In the genomic region with DNA sequence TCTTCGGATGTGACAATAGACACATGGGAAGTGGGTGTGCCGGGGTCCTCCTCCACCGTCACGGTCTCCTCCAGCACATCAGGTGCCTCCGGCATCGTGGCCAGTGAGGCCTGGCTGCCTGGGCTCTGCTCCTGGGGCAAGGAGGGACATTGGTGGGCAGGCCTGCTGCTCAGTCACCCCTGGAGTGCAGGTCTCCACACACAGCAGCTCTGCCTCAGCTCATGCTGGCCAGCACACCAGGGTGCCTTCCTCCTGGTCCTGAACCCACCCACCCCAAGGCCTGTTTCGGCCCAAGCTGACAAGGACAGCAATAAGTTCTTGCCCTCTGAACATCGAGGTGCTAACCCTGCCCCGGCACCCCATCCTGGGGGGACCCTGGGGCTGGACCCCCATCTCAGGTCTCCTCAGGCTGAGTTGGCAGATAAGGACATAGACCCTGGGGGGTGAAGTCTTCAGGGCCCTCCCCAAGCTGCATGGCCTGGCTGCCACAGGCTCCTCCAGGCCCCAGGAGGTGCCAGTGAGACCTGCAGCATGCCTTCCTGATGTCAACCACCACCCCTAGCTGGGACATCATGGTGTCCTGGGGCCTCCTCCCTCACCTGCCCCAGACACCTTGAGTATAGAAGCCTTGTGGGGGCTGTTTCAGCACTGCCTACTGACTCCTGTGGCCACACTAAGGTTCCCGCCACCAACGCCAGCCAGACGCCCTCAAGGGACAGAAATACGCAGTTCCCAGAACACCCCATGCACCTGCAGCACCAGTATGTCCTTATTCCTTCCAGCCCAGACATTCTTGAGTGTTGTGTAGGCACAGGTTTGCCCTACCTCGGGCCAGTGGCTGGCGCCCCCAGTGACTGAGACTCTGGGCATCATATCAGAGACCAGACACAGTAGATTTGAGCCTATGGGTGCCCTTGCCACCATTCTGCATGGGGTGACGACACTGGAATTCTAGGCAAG, we compare ENCODE assay signal across 26 cellular contexts. TPM values are rescaled to one million over a fixed set of nuclear protein-coding genes. Genes with fewer than 3 reads are reported as not detected.
DNase-seq lines count a peak whose midpoint lies in the region; ATAC-seq, FAIRE-seq and TF ChIP-seq lines count a peak whose summit lies in the region.
"Had no signal": no experiment of that assay in that cellular context is flagged by ENCODE, and none has a peak within 500 bp of the region (broad histone marks: within the 10 kb centered on the region; RNA-seq: fewer than 3 reads in every experiment).

No MANE protein-coding gene starts in this region.

- in situ Hi-C loops in K562 (cut with MboI), result no loop called here

- peaks cover 2% of the 10 kb centered on the region for H3K36me3 Mint-ChIP-seq in neural crest cell (ENCODE audit: low read depth)
- H3K36me3 Mint-ChIP-seq: CD14-positive monocyte; naive thymus-derived CD8-positive, alpha-beta T cell had no signal

- no peak overlapping the region for H3K4me2 ChIP-seq in K562 (ENCODE audit: insufficient read depth, low read length)

- no peaks in the 10 kb centered on the region for H3K79me2 ChIP-seq in K562 (ENCODE audit: control insufficient read depth, insufficient read depth, low read length)

- peak overlapping the region in 1 of 2 experiments; percentile 39; a peak in 2 of 4 replicates for H3K9ac ChIP-seq in K562 (ENCODE audit: insufficient read depth in 1 of 2, low read depth in 2 of 2, low read length in 2 of 2)

- H3K4me1 ChIP-seq in HEK293 (ENCODE audit: control insufficient read depth, insufficient read depth, low read length) (peaks cover 14% of the 10 kb centered on the region), K562 (replicated peaks in 1 of 2; ENCODE audit: control insufficient read depth in 2 of 2, insufficient read depth in 2 of 2, low read length in 2 of 2) (peaks cover 11 to 80% of the 10 kb centered on the region in 2 experiments), tibial artery (peaks cover 8 to 47% (median 40%) of the 10 kb centered on the region in 4 donors)
- H3K4me1 ChIP-seq: Caco-2 had no signal

- H4K20me1 ChIP-seq in K562 (replicated peaks; ENCODE audit: control insufficient read depth, insufficient read depth, low read length), result peaks cover 54% of the 10 kb centered on the region

- no peak overlapping the region for H2AFZ ChIP-seq in K562 (ENCODE audit: low read depth, low read length)

- intact Hi-C loops in K562 (cut with micrococcal nuclease), result no loop called here
- intact Hi-C loops in tibial artery (cut with DNase I; ENCODE audit: low total_unique reads), result no loop called here

- POLR2A ChIA-PET in HEK293 (lab: Yijun Ruan, JAX) (no interaction called here), K562 (lab: Yijun Ruan, JAX) (interaction anchor here (0.6 to 5.7 kb wide), 11 partner anchors 9 to 271 kb away, joined by 3 to 56 read pairs (median 3); no protein-coding TSS in a partner anchor)

- H3K27ac Mint-ChIP-seq in neural crest cell (ENCODE audit: unreplicated experiment), result no peak overlapping the region
- H3K27ac Mint-ChIP-seq: activated naive CD8-positive, alpha-beta T cell treated with anti-CD3 and anti-CD28 coated beads, Interleukin-2, amount 50 U/mL, for 24 hours; activated T-cell treated with anti-CD3 and anti-CD28 coated beads, Interleukin-2, amount 50 U/mL, for 72 hours; CD14-positive monocyte; naive thymus-derived CD8-positive, alpha-beta T cell; T-helper 1 cell treated with Interleukin-12 subunit alpha and Interleukin-12 subunit beta and Interleukin-4 antibody, amounts not matched to agents 30 μg/mL and 1 μg/mL, for 36 hours had no signal

- no peak for ATAC-seq in K562
- ATAC-seq in HG03342 (IDR thresholded peaks at IDR 0.05; ENCODE audit: unreplicated experiment), result no peak
- ATAC-seq: activated naive CD8-positive, alpha-beta T cell treated with anti-CD3 and anti-CD28 coated beads, Interleukin-2, amount 50 U/mL, for 24 hours; activated T-cell treated with anti-CD3 and anti-CD28 coated beads, Interleukin-2, amount 50 U/mL, for 72 hours; naive thymus-derived CD8-positive, alpha-beta T cell; SK-N-SH treated with all-trans-retinoic acid at 6 μM for 48 hours had no signal

- H3K27me3 ChIP-seq in K562 (ENCODE audit: control insufficient read depth in 2 of 2, insufficient read depth in 2 of 2, low read length in 2 of 2) (no peaks in the 10 kb centered on the region), tibial artery (no peaks in the 10 kb centered on the region)
- H3K27me3 ChIP-seq: vagina had no signal

- BruUV-seq in K562 (replicated peaks; lab: Mats Ljungman, UMichigan), result no TSS peak

- no peak overlapping the region for H3K27ac ChIP-seq in HEK293 (ENCODE audit: extremely low read depth, low read depth, low read length)
- no peak overlapping the region for H3K27ac ChIP-seq in K562 (ENCODE audit: extremely low read depth, low read depth, low read length)
- peak overlapping the region; percentile 97 to 98 for H3K27ac ChIP-seq in tibial artery
- H3K27ac ChIP-seq: vagina had no signal

- TF ChIP-seq POLR2A in K562 (conservative IDR thresholded peaks at IDR 0.05), result no peak

- no peaks in the 10 kb centered on the region for H3K27me3 Mint-ChIP-seq in neural crest cell (ENCODE audit: low read depth)
- H3K27me3 Mint-ChIP-seq: naive thymus-derived CD8-positive, alpha-beta T cell had no signal

- no peaks in the 10 kb centered on the region for H3K9me3 Mint-ChIP-seq in neural crest cell
- H3K9me3 Mint-ChIP-seq: activated naive CD8-positive, alpha-beta T cell treated with anti-CD3 and anti-CD28 coated beads, Interleukin-2, amount 50 U/mL, for 24 hours; activated T-cell treated with anti-CD3 and anti-CD28 coated beads, Interleukin-2, amount 50 U/mL, for 72 hours; CD14-positive monocyte; naive thymus-derived CD8-positive, alpha-beta T cell; T-helper 1 cell treated with Interleukin-12 subunit alpha and Interleukin-12 subunit beta and Interleukin-4 antibody, amounts not matched to agents 30 μg/mL and 1 μg/mL, for 36 hours had no signal

- H3K4me3 ChIP-seq in HEK293 (ENCODE audit: low read depth, low read length), result no peak overlapping the region
- H3K4me3 ChIP-seq in K562, result no peak overlapping the region
- no peak overlapping the region for H3K4me3 ChIP-seq in tibial artery
- H3K4me3 ChIP-seq: skin epidermis, vagina had no signal

- H3K9me1 ChIP-seq in K562 (ENCODE audit: control insufficient read depth, insufficient read depth, low read length), result peaks cover 18% of the 10 kb centered on the region

- TF ChIP-seq CTCF in HEK293 (tag by site-specific recombination; IDR thresholded peaks at IDR 0.05), result no peak
- no peak for TF ChIP-seq CTCF in K562 (IDR thresholded peaks at IDR 0.05 in 2 of 3, conservative IDR thresholded peaks at IDR 0.05 in 1 of 3; ENCODE audit: insufficient read depth in 2 of 3, low read depth in 1 of 3, low read length in 3 of 3)
- no peak for TF ChIP-seq CTCF in neural crest cell (conservative IDR thresholded peaks at IDR 0.05)
- TF ChIP-seq CTCF in tibial artery (IDR thresholded peaks at IDR 0.05), result no peak

- WGBS in K562 (ENCODE audit: insufficient coverage, low coverage, missing lambda C conversion rate), result 82% methylated on average over 16 of the region's 16 CpGs

- H3K36me3 ChIP-seq in HEK293 (ENCODE audit: control insufficient read depth in 2 of 2, insufficient read depth in 1 of 2, low read length in 2 of 2), result peaks cover 0 to 47% of the 10 kb centered on the region in 2 experiments; a peak in 1 of 3 replicates
- H3K36me3 ChIP-seq in K562 (ENCODE audit: control insufficient read depth, insufficient read depth, low read length), result peaks cover 30% of the 10 kb centered on the region; the same call in 2 of the 3 replicates
- peaks cover 6 to 47% (median 46%) of the 10 kb centered on the region in 3 donors for H3K36me3 ChIP-seq in tibial artery

- CTCF ChIA-PET in HEK293 (lab: Yijun Ruan, JAX) (interaction anchor here (1.3 kb wide), 1 partner anchor 32 kb away, joined by 4 read pairs; no protein-coding TSS in a partner anchor), K562 (lab: Yijun Ruan, JAX; ENCODE audit: low intra/inter-chr PET ratio) (no interaction called here)

- no peak for TF ChIP-seq EP300 in K562 (IDR thresholded peaks at IDR 0.05; ENCODE audit: low read length)

- peak overlapping the region; percentile 19 for H3K4me3 Mint-ChIP-seq in neural crest cell
- H3K4me3 Mint-ChIP-seq: activated naive CD8-positive, alpha-beta T cell treated with anti-CD3 and anti-CD28 coated beads, Interleukin-2, amount 50 U/mL, for 24 hours; activated T-cell treated with anti-CD3 and anti-CD28 coated beads, Interleukin-2, amount 50 U/mL, for 72 hours; CD14-positive monocyte; naive thymus-derived CD8-positive, alpha-beta T cell; T-helper 1 cell treated with Interleukin-12 subunit alpha and Interleukin-12 subunit beta and Interleukin-4 antibody, amounts not matched to agents 30 μg/mL and 1 μg/mL, for 36 hours had no signal

- H3K4me1 Mint-ChIP-seq in neural crest cell, result peaks cover 18% of the 10 kb centered on the region

- TF ChIP-seq RAD21 in K562 (CRISPR knock-in tag; conservative IDR thresholded peaks at IDR 0.05 in 1 of 2, IDR thresholded peaks at IDR 0.05 in 1 of 2), result no peak

- H3K9me3 ChIP-seq in HEK293 (ENCODE audit: control insufficient read depth, insufficient read depth, low read depth, low read length) (no peaks in the 10 kb centered on the region), K562 (replicated peaks; ENCODE audit: control insufficient read depth, insufficient read depth, low read depth, low read length) (no peaks in the 10 kb centered on the region), tibial artery (no peaks in the 10 kb centered on the region)
- H3K9me3 ChIP-seq: Caco-2, vagina had no signal

- DNase-seq in K562 (ENCODE audit: extremely low read depth in 1 of 4, low spot score in 3 of 4) (no peak), neural crest cell (ENCODE audit: low read depth, low spot score) (no peak), tibial artery (peak in 1 of 2 donors; percentile 64), dermis blood vessel endothelial cell (no peak), amniotic stem cell (lab: John Stamatoyannopoulos, UW) (no peak)
- DNase-seq: activated CD4-positive, alpha-beta T cell treated with anti-CD3 and anti-CD28 coated beads, Interleukin-2, amount 50 U/mL, for 48 hours; activated CD4-positive, CD25-positive, alpha-beta regulatory T cell treated with anti-CD3 and anti-CD28 coated beads, Interleukin-2, amount 50 U/mL, for 72 hours; activated naive CD8-positive, alpha-beta T cell treated with anti-CD3 and anti-CD28 coated beads, Interleukin-2, amount 50 U/mL, for 24 hours; activated T-cell treated with anti-CD3 and anti-CD28 coated beads, Interleukin-2, amount 50 U/mL, for 72 hours; Caco-2; cerebellar nuclear complex; DMS53; foreskin melanocyte; IMR-90; NCI-H510A; occipital lobe; stimulated activated naive CD4-positive, alpha-beta T cell treated with Interleukin-2 at 50 U/mL for 16 hours had no signal

- no peak for FAIRE-seq in K562 (lab: Jason Lieb, UNC)
- FAIRE-seq: TTC549 had no signal

RNA-seq across cellular contexts. Expression of a gene that starts 34.4 kb away (rescaled TPM):
- 114 and 328 TPM in 2 replicates for total RNA-seq in K562 (2011; cell fraction: chromatin; rRNA removed; ENCODE audit: low replicate concordance)
- 214 and 270 TPM in 2 replicates for total RNA-seq in K562 (2011; cell fraction: nucleolus; rRNA removed)
- total RNA-seq in K562 (2011; cell fraction: nucleoplasm; rRNA removed), result 106 and 131 TPM in 2 replicates
- total RNA-seq in K562 (2014; rRNA removed) (49.3 and 54.2 TPM in 2 replicates), K562 (2014; rRNA removed; fragmentation: Illumina TruSeq; extraction: Trizol) (2.2 and 4.5 TPM in 2 replicates), K562 (2015; rRNA removed; fragmentation: Illumina TruSeq; extraction: Trizol) (13.3 and 15.6 TPM in 2 replicates), K562 (2021) (46.5 and 50.6 TPM in 2 replicates), neural crest cell (93.5 and 105 TPM in 2 replicates), dermis blood vessel endothelial cell (123 and 288 TPM in 2 replicates)
- polyA plus RNA-seq in K562 (2011; rRNA removed) (35.2 and 71.6 TPM in 2 replicates), K562 (2014; fragmentation: Illumina TruSeq; extraction: Trizol) (8.0 and 15.9 TPM in 2 replicates), K562 (2014; fragmentation: Nextera tagmentation; extraction: Ambion mirVana) (under 1 TPM; 0.03 to 0.17 TPM), K562 (2014; rRNA removed) (42.5 and 97.4 TPM in 2 replicates)
- 134 and 673 TPM in 2 replicates for polyA plus RNA-seq in K562 (2011; cell fraction: cytosol; rRNA removed)
- polyA plus RNA-seq in K562 (2011; cell fraction: nucleus; rRNA removed), result 407 and 424 TPM in 2 replicates
- 30.0 and 31.2 TPM in 2 replicates for polyA plus RNA-seq in K562 (2012)
- 15.1 and 15.6 TPM in 2 replicates for polyA minus RNA-seq in K562 (2011; rRNA and poly(A)+ RNA removed)
- 24.6 and 52.4 TPM in 2 replicates for polyA minus RNA-seq in K562 (2011; cell fraction: cytosol; rRNA and poly(A)+ RNA removed)
- polyA minus RNA-seq in K562 (2011; cell fraction: nucleus; rRNA and poly(A)+ RNA removed), result 96.8 and 145 TPM in 2 replicates

RNA-seq across cellular contexts. Expression of a gene that starts 38.7 kb away (rescaled TPM):
- 160 and 395 TPM in 2 replicates for total RNA-seq in K562 (2011; cell fraction: chromatin; rRNA removed; ENCODE audit: low replicate concordance)
- 227 and 229 TPM in 2 replicates for total RNA-seq in K562 (2011; cell fraction: nucleolus; rRNA removed)
- 196 and 211 TPM in 2 replicates for total RNA-seq in K562 (2011; cell fraction: nucleoplasm; rRNA removed)
- total RNA-seq in K562 (2014; rRNA removed), result 70.1 and 95.8 TPM in 2 replicates
- total RNA-seq in K562 (2014; rRNA removed; fragmentation: Illumina TruSeq; extraction: Trizol), result 36.1 and 45.9 TPM in 2 replicates
- total RNA-seq in K562 (2015; rRNA removed; fragmentation: Illumina TruSeq; extraction: Trizol), result 55.8 and 57.2 TPM in 2 replicates
- total RNA-seq in K562 (2021), result 94.1 and 97.3 TPM in 2 replicates
- polyA plus RNA-seq in K562 (2011; rRNA removed), result 94.9 and 115 TPM in 2 replicates
- 157 and 209 TPM in 2 replicates for polyA plus RNA-seq in K562 (2011; cell fraction: cytosol; rRNA removed)
- polyA plus RNA-seq in K562 (2011; cell fraction: nucleus; rRNA removed), result 157 and 195 TPM in 2 replicates
- polyA plus RNA-seq in K562 (2012), result 68.2 and 73.0 TPM in 2 replicates
- 88.3 and 89.4 TPM in 2 replicates for polyA plus RNA-seq in K562 (2014; fragmentation: Illumina TruSeq; extraction: Trizol)
- 10 to 100 TPM; 15.5 to 17.5 TPM for polyA plus RNA-seq in K562 (2014; fragmentation: Nextera tagmentation; extraction: Ambion mirVana)
- polyA plus RNA-seq in K562 (2014; rRNA removed), result 89.6 and 92.5 TPM in 2 replicates
- 130 and 186 TPM in 2 replicates for polyA minus RNA-seq in K562 (2011; rRNA and poly(A)+ RNA removed)
- polyA minus RNA-seq in K562 (2011; cell fraction: cytosol; rRNA and poly(A)+ RNA removed), result 73.2 and 76.1 TPM in 2 replicates
- polyA minus RNA-seq in K562 (2011; cell fraction: nucleus; rRNA and poly(A)+ RNA removed), result 63.1 and 85.0 TPM in 2 replicates
- total RNA-seq in neural crest cell, result 12.8 and 13.4 TPM in 2 replicates
- total RNA-seq in dermis blood vessel endothelial cell, result 86.0 and 93.6 TPM in 2 replicates

RNA-seq across cellular contexts. Expression of a gene that starts 40.6 kb away (rescaled TPM):
- 156 and 367 TPM in 2 replicates for total RNA-seq in K562 (2011; cell fraction: chromatin; rRNA removed; ENCODE audit: low replicate concordance)
- 176 and 216 TPM in 2 replicates for total RNA-seq in K562 (2011; cell fraction: nucleolus; rRNA removed)
- total RNA-seq in K562 (2011; cell fraction: nucleoplasm; rRNA removed), result 160 and 165 TPM in 2 replicates
- 49.4 and 60.7 TPM in 2 replicates for total RNA-seq in K562 (2014; rRNA removed)
- 25.1 and 32.6 TPM in 2 replicates for total RNA-seq in K562 (2014; rRNA removed; fragmentation: Illumina TruSeq; extraction: Trizol)
- total RNA-seq in K562 (2015; rRNA removed; fragmentation: Illumina TruSeq; extraction: Trizol), result 45.9 and 50.4 TPM in 2 replicates
- total RNA-seq in K562 (2021), result 78.2 and 80.2 TPM in 2 replicates
- polyA plus RNA-seq in K562 (2011; rRNA removed), result 50.2 and 93.6 TPM in 2 replicates
- 84.2 and 98.0 TPM in 2 replicates for polyA plus RNA-seq in K562 (2011; cell fraction: cytosol; rRNA removed)
- 148 and 181 TPM in 2 replicates for polyA plus RNA-seq in K562 (2011; cell fraction: nucleus; rRNA removed)
- 83.1 and 83.5 TPM in 2 replicates for polyA plus RNA-seq in K562 (2012)
- 45.0 and 66.1 TPM in 2 replicates for polyA plus RNA-seq in K562 (2014; fragmentation: Illumina TruSeq; extraction: Trizol)
- 1 to 10 TPM; 3.3 to 4.4 TPM for polyA plus RNA-seq in K562 (2014; fragmentation: Nextera tagmentation; extraction: Ambion mirVana)
- 52.5 and 57.0 TPM in 2 replicates for polyA plus RNA-seq in K562 (2014; rRNA removed)
- 44.4 and 47.5 TPM in 2 replicates for polyA minus RNA-seq in K562 (2011; rRNA and poly(A)+ RNA removed)
- polyA minus RNA-seq in K562 (2011; cell fraction: cytosol; rRNA and poly(A)+ RNA removed), result 55.3 and 75.6 TPM in 2 replicates
- polyA minus RNA-seq in K562 (2011; cell fraction: nucleus; rRNA and poly(A)+ RNA removed), result 57.4 and 103 TPM in 2 replicates
- 21.7 and 22.2 TPM in 2 replicates for total RNA-seq in neural crest cell
- 81.9 and 129 TPM in 2 replicates for total RNA-seq in dermis blood vessel endothelial cell

RNA-seq across cellular contexts. Expression of a gene that starts 40.7 kb away (rescaled TPM):
- total RNA-seq in K562 (2011; cell fraction: chromatin; rRNA removed; ENCODE audit: low replicate concordance), result 125 and 360 TPM in 2 replicates
- total RNA-seq in K562 (2011; cell fraction: nucleolus; rRNA removed), result 500 and 649 TPM in 2 replicates
- 301 and 358 TPM in 2 replicates for total RNA-seq in K562 (2011; cell fraction: nucleoplasm; rRNA removed)
- total RNA-seq in K562 (2014; rRNA removed), result 334 and 497 TPM in 2 replicates
- total RNA-seq in K562 (2014; rRNA removed; fragmentation: Illumina TruSeq; extraction: Trizol), result 29.4 and 46.3 TPM in 2 replicates
- 155 and 156 TPM in 2 replicates for total RNA-seq in K562 (2015; rRNA removed; fragmentation: Illumina TruSeq; extraction: Trizol)
- total RNA-seq in K562 (2021), result 348 and 351 TPM in 2 replicates
- polyA plus RNA-seq in K562 (2011; rRNA removed), result 185 and 498 TPM in 2 replicates
- 652 and 657 TPM in 2 replicates for polyA plus RNA-seq in K562 (2011; cell fraction: cytosol; rRNA removed)
- 321 and 432 TPM in 2 replicates for polyA plus RNA-seq in K562 (2011; cell fraction: nucleus; rRNA removed)
- polyA plus RNA-seq in K562 (2012), result 279 and 699 TPM in 2 replicates
- 108 and 305 TPM in 2 replicates for polyA plus RNA-seq in K562 (2014; fragmentation: Illumina TruSeq; extraction: Trizol)
- polyA plus RNA-seq in K562 (2014; fragmentation: Nextera tagmentation; extraction: Ambion mirVana), result 10 to 100 TPM; 12.5 to 39.6 TPM
- 263 and 317 TPM in 2 replicates for polyA plus RNA-seq in K562 (2014; rRNA removed)
- 92.9 and 123 TPM in 2 replicates for polyA minus RNA-seq in K562 (2011; rRNA and poly(A)+ RNA removed)
- polyA minus RNA-seq in K562 (2011; cell fraction: cytosol; rRNA and poly(A)+ RNA removed), result 148 and 344 TPM in 2 replicates
- polyA minus RNA-seq in K562 (2011; cell fraction: nucleus; rRNA and poly(A)+ RNA removed), result 63.8 and 154 TPM in 2 replicates
- total RNA-seq in neural crest cell, result 70.9 and 86.4 TPM in 2 replicates
- total RNA-seq in dermis blood vessel endothelial cell, result 551 and 616 TPM in 2 replicates

Comparison
In these comparisons a context has a peak if more than half of its experiments do, and no peak if none do; other contexts are left out.
1. H3K27ac ChIP-seq: peak in tibial artery (2 of 2); none in HEK293 (single experiment) and K562 (single experiment).